31 cellular contexts compared by ENCODE assay signal in the genomic region with DNA sequence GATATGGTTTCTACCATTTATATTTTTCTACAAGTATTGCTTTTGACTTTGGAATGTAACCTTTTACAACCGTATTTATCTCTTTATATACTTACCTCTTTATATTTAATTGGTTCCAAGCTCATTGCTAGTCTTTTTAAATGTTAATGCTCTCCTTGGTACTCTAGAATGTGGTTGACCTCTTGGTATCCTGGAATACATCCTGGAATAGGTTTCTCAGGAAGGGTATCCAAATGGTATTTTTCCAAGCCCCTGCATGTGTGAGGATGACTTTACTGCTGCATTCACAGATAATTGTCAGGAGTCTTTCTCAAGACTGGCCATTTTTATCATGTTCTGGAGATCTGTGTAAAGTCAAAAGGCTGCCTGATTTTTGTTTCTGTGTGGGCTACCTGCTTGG. TPM values are rescaled to one million over a fixed set of nuclear protein-coding genes. Genes with fewer than 3 reads are reported as not detected.
"Had no signal": no experiment of that assay in that cellular context is flagged by ENCODE, and none has a peak within 500 bp of the region (broad histone marks: within the 10 kb centered on the region; RNA-seq: fewer than 3 reads in every experiment).

No MANE protein-coding gene starts in this region.

- H3K36me3 ChIP-seq: neural progenitor cell, ovary, spleen, suprapubic skin, tibial artery, transverse colon, upper lobe of right lung, uterus had no signal

- H3K27ac ChIP-seq: neural progenitor cell, ovary, parathyroid adenoma, psoas muscle, skin epidermis, spleen, suprapubic skin, testis, tibial artery, transverse colon, upper lobe of right lung, uterus had no signal

- H3K27ac Mint-ChIP-seq: natural killer cell; nephron; neural progenitor cell; progenitor cell of endocrine pancreas; stimulated activated memory B cell treated with anti-CD40 and anti-IgM and Interleukin-4, amounts not matched to agents 10 μg/mL and 1 μg/mL and 100 μg/mL, for 72 hours; stimulated activated naive CD8-positive, alpha-beta T cell treated with anti-CD3 and anti-CD28 coated beads, Interleukin-15, amount 100 ng/mL, for 72 hours; type B pancreatic cell had no signal

- DNase-seq: natural killer cell; occipital lobe; ovary; psoas muscle; right cardiac atrium; spleen; stimulated activated CD4-positive, alpha-beta T cell treated with anti-CD3 and anti-CD28 coated beads, Interleukin-12 subunit alpha, Interleukin-12 subunit beta, amount 100 ng/mL, for 4 hours; stimulated activated CD4-positive, alpha-beta T cell treated with anti-CD3 and anti-CD28 coated beads, Interleukin-1b, Interleukin-23, amount 100 ng/mL, for 48 hours; stimulated activated CD4-positive, alpha-beta T cell treated with anti-CD3 and anti-CD28 coated beads, Interleukin-4, amount 100 ng/mL, for 1 hour; stimulated activated CD4-positive, alpha-beta T cell treated with anti-CD3 and anti-CD28 coated beads, Interleukin-4, amount 100 ng/mL, for 4 hours; stimulated activated CD8-positive, alpha-beta memory T cell treated with anti-CD3 and anti-CD28 coated beads, Interleukin-4, amount 100 ng/mL, for 48 hours; stimulated activated naive CD4-positive, alpha-beta T cell; stimulated activated naive CD8-positive, alpha-beta T cell treated with anti-CD3 and anti-CD28 coated beads, Interleukin-15, amount 100 ng/mL, for 72 hours; stimulated activated naive CD8-positive, alpha-beta T cell treated with anti-CD3 and anti-CD28 coated beads, Interleukin-15, Interleukin-2, amounts not matched to agents 100 U/mL and 50 U/mL, for 24 hours; substantia nigra; testis; tibial artery; transverse colon; upper lobe of right lung; uterus had no signal

- H3K9ac ChIP-seq: neural progenitor cell, parathyroid adenoma had no signal

- H2AFZ ChIP-seq: neural progenitor cell, parathyroid adenoma had no signal

- H3K4me3 Mint-ChIP-seq: natural killer cell; nephron; neural progenitor cell; stimulated activated memory B cell treated with anti-CD40 and anti-IgM and Interleukin-4, amounts not matched to agents 10 μg/mL and 1 μg/mL and 100 μg/mL, for 72 hours; stimulated activated naive CD8-positive, alpha-beta T cell treated with anti-CD3 and anti-CD28 coated beads, Interleukin-15, amount 100 ng/mL, for 72 hours; type B pancreatic cell had no signal

- H3K4me1 Mint-ChIP-seq: natural killer cell; neural progenitor cell; stimulated activated memory B cell treated with anti-CD40 and anti-IgM and Interleukin-4, amounts not matched to agents 10 μg/mL and 1 μg/mL and 100 μg/mL, for 72 hours; stimulated activated naive CD8-positive, alpha-beta T cell treated with anti-CD3 and anti-CD28 coated beads, Interleukin-15, amount 100 ng/mL, for 72 hours had no signal

- H3K9me3 ChIP-seq: ovary, suprapubic skin, testis, tibial artery, transverse colon, upper lobe of right lung, uterus had no signal

- H3K79me2 ChIP-seq: parathyroid adenoma had no signal

- H3K4me1 ChIP-seq: neural progenitor cell, parathyroid adenoma, psoas muscle, spleen, suprapubic skin, testis, tibial artery, transverse colon, upper lobe of right lung, uterus had no signal

- H3K4me2 ChIP-seq: neural progenitor cell, smooth muscle cell had no signal

- H3K27me3 Mint-ChIP-seq: progenitor cell of endocrine pancreas; stimulated activated naive CD8-positive, alpha-beta T cell treated with anti-CD3 and anti-CD28 coated beads, Interleukin-15, amount 100 ng/mL, for 72 hours had no signal

- ATAC-seq: natural killer cell; psoas muscle; right cardiac atrium; sciatic nerve; stimulated activated memory B cell treated with anti-CD40 and anti-IgM and Interleukin-4, amounts not matched to agents 10 μg/mL and 1 μg/mL and 100 μg/mL, for 72 hours; stimulated activated naive CD8-positive, alpha-beta T cell treated with anti-CD3 and anti-CD28 coated beads, Interleukin-15, amount 100 ng/mL, for 72 hours; stimulated activated naive CD8-positive, alpha-beta T cell treated with anti-CD3 and anti-CD28 coated beads, Interleukin-15, Interleukin-2, amounts not matched to agents 100 U/mL and 50 U/mL, for 24 hours; upper lobe of right lung had no signal

- H3K9me3 Mint-ChIP-seq: natural killer cell; stimulated activated memory B cell treated with anti-CD40 and anti-IgM and Interleukin-4, amounts not matched to agents 10 μg/mL and 1 μg/mL and 100 μg/mL, for 72 hours; stimulated activated naive CD8-positive, alpha-beta T cell treated with anti-CD3 and anti-CD28 coated beads, Interleukin-15, amount 100 ng/mL, for 72 hours had no signal

- H3K4me3 ChIP-seq: neural progenitor cell, ovary, psoas muscle, skin epidermis, smooth muscle cell, spleen, suprapubic skin, testis, tibial artery, transverse colon, upper lobe of right lung, uterus had no signal

- H3K27me3 ChIP-seq: neural progenitor cell, ovary, spleen, suprapubic skin, testis, tibial artery, transverse colon, upper lobe of right lung, uterus had no signal

- H3K36me3 Mint-ChIP-seq: natural killer cell; neural progenitor cell; stimulated activated memory B cell treated with anti-CD40 and anti-IgM and Interleukin-4, amounts not matched to agents 10 μg/mL and 1 μg/mL and 100 μg/mL, for 72 hours; type B pancreatic cell had no signal

RNA-seq across cellular contexts. Expression of a gene that starts 30.2 kb away (rescaled TPM):
- total RNA-seq: progenitor cell of endocrine pancreas had no signal
- polyA plus RNA-seq: neural cell had no signal
